8 cellular contexts compared by ENCODE assay signal in genomic region chr5:157148734-157149615, GRCh38. TPM values are rescaled to one million over a fixed set of nuclear protein-coding genes. Genes with fewer than 3 reads are reported as not detected.
DNase-seq lines count a peak whose midpoint lies in the region; ATAC-seq, FAIRE-seq and TF ChIP-seq lines count a peak whose summit lies in the region.

No MANE protein-coding gene starts in this region.

- no peaks in the 10 kb centered on the region for H3K4me1 ChIP-seq in right lobe of liver

- peak; percentile 54 to 61 for DNase-seq in NCI-H2081 (lab: John Stamatoyannopoulos, UW)
- DNase-seq in NCI-H2081 treated with DMSO at 0.1 percent for 48 hours (lab: John Stamatoyannopoulos, UW) = no peak
- DNase-seq in NCI-H226 = peak; percentile 28
- peak; percentile 78 to 92 for DNase-seq in activated CD4-positive, alpha-beta T cell treated with anti-CD3 and anti-CD28 coated beads for 4 hours
- DNase-seq in right lobe of liver = peak in 1 of 3 donors; percentile 62
- DNase-seq in stimulated activated CD8-positive, alpha-beta memory T cell treated with anti-CD3 and anti-CD28 coated beads, Interleukin-15, amount 100 ng/mL, for 1 hour (ENCODE audit: low read depth) = peak; percentile 75

- TF ChIP-seq CTCF in right lobe of liver (IDR thresholded peaks at IDR 0.05) = peak; percentile 75 to 91 (median 88)

- FAIRE-seq in colon (lab: Jason Lieb, UNC) = peak; percentile 28

- no peak for TF ChIP-seq POLR2A in right lobe of liver (IDR thresholded peaks at IDR 0.05)

- 45% methylated on average over 10 of the region's 14 CpGs for WGBS in right lobe of liver (ENCODE audit: insufficient coverage, low coverage, low lambda C conversion rate, missing lambda C conversion rate)

- intact Hi-C loops in right lobe of liver (cut with DNase I) = no loop called here

- H3K36me3 ChIP-seq in right lobe of liver = no peaks in the 10 kb centered on the region

- no peak overlapping the region for H3K27ac ChIP-seq in right lobe of liver

- no peak overlapping the region for H3K4me3 ChIP-seq in right lobe of liver

- H3K9me3 ChIP-seq in right lobe of liver = no peaks in the 10 kb centered on the region

- H3K27me3 ChIP-seq in right lobe of liver = no peaks in the 10 kb centered on the region

- ATAC-seq in HG02884 (IDR thresholded peaks at IDR 0.05; ENCODE audit: unreplicated experiment) (peak; percentile 62), right lobe of liver (peak; percentile 89 to 97 (median 92))

RNA-seq across cellular contexts. Expression of gene MED7, which starts 6.3 kb away (rescaled TPM):
- 1 to 10 TPM; 3.5 to 6.1 (median 5.2) TPM for total RNA-seq in right lobe of liver

RNA-seq across cellular contexts. Expression of gene GARIN3, which starts 17.1 kb away (rescaled TPM):
- total RNA-seq in right lobe of liver = not detected

RNA-seq across cellular contexts. Expression of gene ITK, which starts 31.7 kb away (rescaled TPM):
- total RNA-seq in right lobe of liver = 1 to 10 TPM in 2 of 6 experiments, under 1 TPM in 4; 0.35 to 1.2 (median 0.74) TPM

RNA-seq across cellular contexts. Expression of gene HAVCR2, which starts 40.1 kb away (rescaled TPM):
- total RNA-seq in right lobe of liver = 1 to 10 TPM; 2.6 to 9.4 (median 3.3) TPM
